ENCODE assay signal across 8 cellular contexts in the genomic region with DNA sequence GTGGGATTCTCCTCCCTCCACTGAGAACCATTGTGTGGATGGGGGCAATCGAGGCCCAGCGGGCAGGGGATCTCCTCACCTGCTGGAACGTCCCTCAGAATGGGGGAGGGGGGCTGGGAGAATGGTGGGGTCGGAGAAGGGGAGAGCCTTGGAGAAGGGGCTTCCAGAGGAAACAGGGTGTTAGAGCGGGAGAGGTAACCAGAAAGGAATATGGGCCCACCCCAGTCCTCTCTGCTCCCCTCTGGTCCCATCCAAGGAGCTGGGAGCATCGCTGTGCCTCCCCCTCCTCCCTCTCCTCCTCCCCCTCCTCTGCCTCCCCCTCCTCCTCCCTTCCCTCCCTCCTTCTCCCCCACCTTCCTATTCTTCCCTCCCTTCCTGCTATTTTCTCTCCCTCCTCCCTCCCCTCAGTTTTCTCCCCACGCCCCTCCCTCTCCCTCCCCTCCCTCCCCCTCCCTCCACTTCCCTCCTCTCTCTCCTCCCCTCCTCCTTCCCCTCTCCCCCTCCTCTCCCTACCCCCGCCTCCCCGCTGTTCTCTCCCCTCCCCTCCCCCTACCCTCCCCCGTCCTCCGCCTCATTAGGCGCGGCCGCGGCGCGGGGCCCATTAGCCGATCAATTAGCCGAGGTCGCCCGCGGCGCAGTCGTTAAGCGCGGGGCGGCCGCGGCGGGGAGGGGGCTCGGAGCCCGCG. TPM values are rescaled to one million over a fixed set of nuclear protein-coding genes. Genes with fewer than 3 reads are reported as not detected.
DNase-seq lines count a peak whose midpoint lies in the region; ATAC-seq and TF ChIP-seq lines count a peak whose summit lies in the region.

No MANE protein-coding gene starts in this region.

- no peaks in the 10 kb centered on the region for H3K9me3 Mint-ChIP-seq in GM23338

- WGBS in gastroesophageal sphincter (ENCODE audit: low coverage in 1 of 2), 2 donors: 42% methylated on average over 2 of the region's 33 CpGs; no CpG with 5 or more reads in 1 of the 2 donors

- H3K4me1 ChIP-seq in GM23338 (ENCODE audit: insufficient read depth): peaks cover 14% of the 10 kb centered on the region; the same call in 1 of the 2 replicates
- H3K4me1 ChIP-seq in gastroesophageal sphincter: peaks cover 0 to 37% (median 8%) of the 10 kb centered on the region in 3 donors

- H3K27me3 Mint-ChIP-seq in GM23338 (ENCODE audit: insufficient read depth, low read depth, poor library complexity): peaks cover 20% of the 10 kb centered on the region

- H3K4me2 ChIP-seq in GM23338: peak overlapping the region; percentile 76

- H3K36me3 Mint-ChIP-seq in GM23338 (ENCODE audit: low read depth): no peaks in the 10 kb centered on the region

- no peak for TF ChIP-seq EP300 in gastroesophageal sphincter (IDR thresholded peaks at IDR 0.05)

- H3K4me3 ChIP-seq in GM23338 (peak overlapping the region; percentile 64), gastroesophageal sphincter (peak overlapping the region; percentile 18 to 56)

- peaks cover 33% of the 10 kb centered on the region for H3K27me3 ChIP-seq in GM23338 (ENCODE audit: insufficient read depth)
- no peaks in the 10 kb centered on the region for H3K27me3 ChIP-seq in gastroesophageal sphincter

- H3K27ac ChIP-seq in GM23338 (ENCODE audit: low read depth) (no peak overlapping the region), gastroesophageal sphincter (peak overlapping the region; percentile 25 to 87 (median 82))

- no peaks in the 10 kb centered on the region for H3K79me2 ChIP-seq in GM23338 (replicated peaks; ENCODE audit: insufficient read depth)

- H3K9me3 ChIP-seq in gastroesophageal sphincter: no peaks in the 10 kb centered on the region

- no peak overlapping the region for H3K27ac Mint-ChIP-seq in GM23338

- peak; percentile 32 for ATAC-seq in GM23338
- ATAC-seq in gastroesophageal sphincter: peak; percentile 5
- ATAC-seq in sciatic nerve: peak; percentile 59
- ATAC-seq in HG03045 (IDR thresholded peaks at IDR 0.05; ENCODE audit: unreplicated experiment): no peak
- ATAC-seq in GM19023 (IDR thresholded peaks at IDR 0.05; ENCODE audit: unreplicated experiment): no peak

- peak overlapping the region; percentile 56; the same call in 2 of the 3 replicates for H3K4me3 Mint-ChIP-seq in GM23338

- H3F3A ChIP-seq in GM23338 (replicated peaks; ENCODE audit: low read depth): peaks cover 9% of the 10 kb centered on the region; the same call in 1 of the 2 replicates

- H3K4me1 Mint-ChIP-seq in GM23338: peaks cover 24% of the 10 kb centered on the region

- no peaks in the 10 kb centered on the region for H4K20me1 ChIP-seq in GM23338 (replicated peaks; ENCODE audit: insufficient read depth)

- H3K9me2 ChIP-seq in GM23338 (ENCODE audit: insufficient read depth): no peaks in the 10 kb centered on the region

- TF ChIP-seq POLR2A in gastroesophageal sphincter (IDR thresholded peaks at IDR 0.05): no peak

- H3K36me3 ChIP-seq in GM23338 (ENCODE audit: insufficient read depth): no peaks in the 10 kb centered on the region
- no peaks in the 10 kb centered on the region for H3K36me3 ChIP-seq in gastroesophageal sphincter

- DNase-seq in GM23338 (ENCODE audit: low spot score) (peak; percentile 79), NCI-H510A treated with DMSO at 0.1 percent for 48 hours (lab: John Stamatoyannopoulos, UW) (peak; percentile 47), sciatic nerve (ENCODE audit: low spot score) (peak; percentile 79), DMS 273 treated with DMSO at 0.1 percent for 48 hours (lab: John Stamatoyannopoulos, UW) (no peak)
- DNase-seq in activated CD4-positive, alpha-beta T cell treated with anti-CD3 and anti-CD28 coated beads, Interleukin-2, amount 50 U/mL, for 4 hours: no peak

- intact Hi-C loops in sciatic nerve (cut with DNase I): no loop called here

- H2AFZ ChIP-seq in GM23338: no peak overlapping the region

- no peak for TF ChIP-seq CTCF in GM23338 (conservative IDR thresholded peaks at IDR 0.05; ENCODE audit: low read depth in 2 of 2)
- no peak for TF ChIP-seq CTCF in gastroesophageal sphincter (IDR thresholded peaks at IDR 0.05)

TF ChIP-seq in GM23338, 12 proteins besides CTCF, POLR2A, EP300 and RAD21 (continues in another document):
- no peak for TF ChIP-seq ZNF331 (CRISPR knock-in tag; IDR thresholded peaks at IDR 0.05; ENCODE audit: low read depth)
- TF ChIP-seq POLR2AphosphoS5 (IDR thresholded peaks at IDR 0.05; ENCODE audit: low read depth): no peak
- no peak for TF ChIP-seq EZH2 (IDR thresholded peaks at IDR 0.05; ENCODE audit: low read depth, unreplicated experiment)
- no peak for TF ChIP-seq NANOG (IDR thresholded peaks at IDR 0.05; ENCODE audit: borderline replicate concordance)
- TF ChIP-seq, protein P1, sequence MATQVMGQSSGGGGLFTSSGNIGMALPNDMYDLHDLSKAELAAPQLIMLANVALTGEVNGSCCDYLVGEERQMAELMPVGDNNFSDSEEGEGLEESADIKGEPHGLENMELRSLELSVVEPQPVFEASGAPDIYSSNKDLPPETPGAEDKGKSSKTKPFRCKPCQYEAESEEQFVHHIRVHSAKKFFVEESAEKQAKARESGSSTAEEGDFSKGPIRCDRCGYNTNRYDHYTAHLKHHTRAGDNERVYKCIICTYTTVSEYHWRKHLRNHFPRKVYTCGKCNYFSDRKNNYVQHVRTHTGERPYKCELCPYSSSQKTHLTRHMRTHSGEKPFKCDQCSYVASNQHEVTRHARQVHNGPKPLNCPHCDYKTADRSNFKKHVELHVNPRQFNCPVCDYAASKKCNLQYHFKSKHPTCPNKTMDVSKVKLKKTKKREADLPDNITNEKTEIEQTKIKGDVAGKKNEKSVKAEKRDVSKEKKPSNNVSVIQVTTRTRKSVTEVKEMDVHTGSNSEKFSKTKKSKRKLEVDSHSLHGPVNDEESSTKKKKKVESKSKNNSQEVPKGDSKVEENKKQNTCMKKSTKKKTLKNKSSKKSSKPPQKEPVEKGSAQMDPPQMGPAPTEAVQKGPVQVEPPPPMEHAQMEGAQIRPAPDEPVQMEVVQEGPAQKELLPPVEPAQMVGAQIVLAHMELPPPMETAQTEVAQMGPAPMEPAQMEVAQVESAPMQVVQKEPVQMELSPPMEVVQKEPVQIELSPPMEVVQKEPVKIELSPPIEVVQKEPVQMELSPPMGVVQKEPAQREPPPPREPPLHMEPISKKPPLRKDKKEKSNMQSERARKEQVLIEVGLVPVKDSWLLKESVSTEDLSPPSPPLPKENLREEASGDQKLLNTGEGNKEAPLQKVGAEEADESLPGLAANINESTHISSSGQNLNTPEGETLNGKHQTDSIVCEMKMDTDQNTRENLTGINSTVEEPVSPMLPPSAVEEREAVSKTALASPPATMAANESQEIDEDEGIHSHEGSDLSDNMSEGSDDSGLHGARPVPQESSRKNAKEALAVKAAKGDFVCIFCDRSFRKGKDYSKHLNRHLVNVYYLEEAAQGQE (IDR thresholded peaks at IDR 0.05; ENCODE audit: unreplicated experiment): no peak
- TF ChIP-seq EZH2phosphoT487 (IDR thresholded peaks at IDR 0.05; ENCODE audit: unreplicated experiment): no peak

RNA-seq across cellular contexts. Expression of a gene that starts 15.5 kb away (rescaled TPM):
- total RNA-seq in GM23338 (2014; rRNA removed; shearing (Covaris generic)): 151 and 154 TPM in 2 replicates
- 130 and 132 TPM in 2 replicates for polyA plus RNA-seq in GM23338 (2016; fragmentation: Nextera tagmentation; extraction: Ambion mirVana)
- total RNA-seq in gastroesophageal sphincter: 100 to 1,000 TPM; 502 to 905 (median 558) TPM
- total RNA-seq in sciatic nerve: 708 TPM

RNA-seq across cellular contexts. Expression of a gene that starts 17.7 kb away (rescaled TPM):
- 21.3 and 22.8 TPM in 2 replicates for total RNA-seq in GM23338 (2014; rRNA removed; shearing (Covaris generic))
- polyA plus RNA-seq in GM23338 (2016; fragmentation: Nextera tagmentation; extraction: Ambion mirVana): 5.2 and 5.6 TPM in 2 replicates
- total RNA-seq in gastroesophageal sphincter: 10 to 100 TPM; 27.1 to 46.1 (median 34.4) TPM
- 232 TPM for total RNA-seq in sciatic nerve

RNA-seq across cellular contexts. Expression of a gene that starts 47.4 kb away (rescaled TPM):
- total RNA-seq in GM23338 (2014; rRNA removed; shearing (Covaris generic)): 22.6 and 26.9 TPM in 2 replicates
- polyA plus RNA-seq in GM23338 (2016; fragmentation: Nextera tagmentation; extraction: Ambion mirVana): 15.8 and 16.2 TPM in 2 replicates
- 100 to 1,000 TPM in 1 of 4 donors, 10 to 100 TPM in 3; 68.4 to 154 (median 83.4) TPM for total RNA-seq in gastroesophageal sphincter
- 74.0 TPM for total RNA-seq in sciatic nerve

Comparison
In these comparisons a context has a peak if more than half of its experiments do, and no peak if none do; other contexts are left out.
1. ATAC-seq: peak in GM23338 (single experiment), gastroesophageal sphincter (single experiment) and sciatic nerve (single experiment); none in HG03045 (single experiment) and GM19023 (single experiment).
2. DNase-seq: peak in GM23338 (single experiment), NCI-H510A treated with DMSO at 0.1 percent for 48 hours (single experiment) and sciatic nerve (single experiment); none in DMS 273 treated with DMSO at 0.1 percent for 48 hours (single experiment) and activated CD4-positive, alpha-beta T cell treated with anti-CD3 and anti-CD28 coated beads, Interleukin-2, amount 50 U/mL, for 4 hours (0 of 2).